In genomic region chr7:148334959-148335577, GRCh38 we compare ENCODE assay signal across 1 cellular context.
TF ChIP-seq lines count a peak whose summit lies in the region.

No MANE protein-coding gene starts in this region.

TF ChIP-seq in GM23338, 12 proteins besides CTCF, POLR2A, EP300 and RAD21 (continued from another document):
- TF ChIP-seq, protein P1, sequence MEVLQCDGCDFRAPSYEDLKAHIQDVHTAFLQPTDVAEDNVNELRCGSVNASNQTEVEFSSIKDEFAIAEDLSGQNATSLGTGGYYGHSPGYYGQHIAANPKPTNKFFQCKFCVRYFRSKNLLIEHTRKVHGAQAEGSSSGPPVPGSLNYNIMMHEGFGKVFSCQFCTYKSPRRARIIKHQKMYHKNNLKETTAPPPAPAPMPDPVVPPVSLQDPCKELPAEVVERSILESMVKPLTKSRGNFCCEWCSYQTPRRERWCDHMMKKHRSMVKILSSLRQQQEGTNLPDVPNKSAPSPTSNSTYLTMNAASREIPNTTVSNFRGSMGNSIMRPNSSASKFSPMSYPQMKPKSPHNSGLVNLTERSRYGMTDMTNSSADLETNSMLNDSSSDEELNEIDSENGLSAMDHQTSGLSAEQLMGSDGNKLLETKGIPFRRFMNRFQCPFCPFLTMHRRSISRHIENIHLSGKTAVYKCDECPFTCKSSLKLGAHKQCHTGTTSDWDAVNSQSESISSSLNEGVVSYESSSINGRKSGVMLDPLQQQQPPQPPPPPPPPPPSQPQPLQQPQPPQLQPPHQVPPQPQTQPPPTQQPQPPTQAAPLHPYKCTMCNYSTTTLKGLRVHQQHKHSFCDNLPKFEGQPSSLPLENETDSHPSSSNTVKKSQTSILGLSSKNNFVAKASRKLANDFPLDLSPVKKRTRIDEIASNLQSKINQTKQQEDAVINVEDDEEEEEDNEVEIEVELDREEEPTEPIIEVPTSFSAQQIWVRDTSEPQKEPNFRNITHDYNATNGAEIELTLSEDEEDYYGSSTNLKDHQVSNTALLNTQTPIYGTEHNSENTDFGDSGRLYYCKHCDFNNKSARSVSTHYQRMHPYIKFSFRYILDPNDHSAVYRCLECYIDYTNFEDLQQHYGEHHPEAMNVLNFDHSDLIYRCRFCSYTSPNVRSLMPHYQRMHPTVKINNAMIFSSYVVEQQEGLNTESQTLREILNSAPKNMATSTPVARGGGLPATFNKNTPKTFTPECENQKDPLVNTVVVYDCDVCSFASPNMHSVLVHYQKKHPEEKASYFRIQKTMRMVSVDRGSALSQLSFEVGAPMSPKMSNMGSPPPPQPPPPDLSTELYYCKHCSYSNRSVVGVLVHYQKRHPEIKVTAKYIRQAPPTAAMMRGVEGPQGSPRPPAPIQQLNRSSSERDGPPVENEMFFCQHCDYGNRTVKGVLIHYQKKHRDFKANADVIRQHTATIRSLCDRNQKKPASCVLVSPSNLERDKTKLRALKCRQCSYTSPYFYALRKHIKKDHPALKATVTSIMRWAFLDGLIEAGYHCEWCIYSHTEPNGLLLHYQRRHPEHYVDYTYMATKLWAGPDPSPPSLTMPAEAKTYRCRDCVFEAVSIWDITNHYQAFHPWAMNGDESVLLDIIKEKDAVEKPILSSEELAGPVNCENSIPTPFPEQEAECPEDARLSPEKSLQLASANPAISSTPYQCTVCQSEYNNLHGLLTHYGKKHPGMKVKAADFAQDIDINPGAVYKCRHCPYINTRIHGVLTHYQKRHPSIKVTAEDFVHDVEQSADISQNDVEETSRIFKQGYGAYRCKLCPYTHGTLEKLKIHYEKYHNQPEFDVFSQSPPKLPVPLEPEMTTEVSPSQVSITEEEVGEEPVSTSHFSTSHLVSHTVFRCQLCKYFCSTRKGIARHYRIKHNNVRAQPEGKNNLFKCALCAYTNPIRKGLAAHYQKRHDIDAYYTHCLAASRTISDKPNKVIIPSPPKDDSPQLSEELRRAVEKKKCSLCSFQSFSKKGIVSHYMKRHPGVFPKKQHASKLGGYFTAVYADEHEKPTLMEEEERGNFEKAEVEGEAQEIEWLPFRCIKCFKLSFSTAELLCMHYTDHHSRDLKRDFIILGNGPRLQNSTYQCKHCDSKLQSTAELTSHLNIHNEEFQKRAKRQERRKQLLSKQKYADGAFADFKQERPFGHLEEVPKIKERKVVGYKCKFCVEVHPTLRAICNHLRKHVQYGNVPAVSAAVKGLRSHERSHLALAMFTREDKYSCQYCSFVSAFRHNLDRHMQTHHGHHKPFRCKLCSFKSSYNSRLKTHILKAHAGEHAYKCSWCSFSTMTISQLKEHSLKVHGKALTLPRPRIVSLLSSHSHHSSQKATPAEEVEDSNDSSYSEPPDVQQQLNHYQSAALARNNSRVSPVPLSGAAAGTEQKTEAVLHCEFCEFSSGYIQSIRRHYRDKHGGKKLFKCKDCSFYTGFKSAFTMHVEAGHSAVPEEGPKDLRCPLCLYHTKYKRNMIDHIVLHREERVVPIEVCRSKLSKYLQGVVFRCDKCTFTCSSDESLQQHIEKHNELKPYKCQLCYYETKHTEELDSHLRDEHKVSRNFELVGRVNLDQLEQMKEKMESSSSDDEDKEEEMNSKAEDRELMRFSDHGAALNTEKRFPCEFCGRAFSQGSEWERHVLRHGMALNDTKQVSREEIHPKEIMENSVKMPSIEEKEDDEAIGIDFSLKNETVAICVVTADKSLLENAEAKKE (CRISPR knock-in tag; IDR thresholded peaks at IDR 0.05) = no peak
- TF ChIP-seq ZNF331 (CRISPR knock-in tag; IDR thresholded peaks at IDR 0.05; ENCODE audit: low read depth) (no peak), STAT1 (IDR thresholded peaks at IDR 0.05; ENCODE audit: unreplicated experiment) (no peak), NANOG (IDR thresholded peaks at IDR 0.05; ENCODE audit: borderline replicate concordance) (no peak), EZH2 (IDR thresholded peaks at IDR 0.05; ENCODE audit: low read depth, unreplicated experiment) (no peak), ZNF114 (CRISPR knock-in tag; IDR thresholded peaks at IDR 0.05) (no peak), EZH2phosphoT487 (IDR thresholded peaks at IDR 0.05; ENCODE audit: unreplicated experiment) (no peak), POLR2AphosphoS5 (IDR thresholded peaks at IDR 0.05; ENCODE audit: low read depth) (no peak), JUNB (IDR thresholded peaks at IDR 0.05; ENCODE audit: unreplicated experiment) (no peak)
- TF ChIP-seq, protein P2, sequence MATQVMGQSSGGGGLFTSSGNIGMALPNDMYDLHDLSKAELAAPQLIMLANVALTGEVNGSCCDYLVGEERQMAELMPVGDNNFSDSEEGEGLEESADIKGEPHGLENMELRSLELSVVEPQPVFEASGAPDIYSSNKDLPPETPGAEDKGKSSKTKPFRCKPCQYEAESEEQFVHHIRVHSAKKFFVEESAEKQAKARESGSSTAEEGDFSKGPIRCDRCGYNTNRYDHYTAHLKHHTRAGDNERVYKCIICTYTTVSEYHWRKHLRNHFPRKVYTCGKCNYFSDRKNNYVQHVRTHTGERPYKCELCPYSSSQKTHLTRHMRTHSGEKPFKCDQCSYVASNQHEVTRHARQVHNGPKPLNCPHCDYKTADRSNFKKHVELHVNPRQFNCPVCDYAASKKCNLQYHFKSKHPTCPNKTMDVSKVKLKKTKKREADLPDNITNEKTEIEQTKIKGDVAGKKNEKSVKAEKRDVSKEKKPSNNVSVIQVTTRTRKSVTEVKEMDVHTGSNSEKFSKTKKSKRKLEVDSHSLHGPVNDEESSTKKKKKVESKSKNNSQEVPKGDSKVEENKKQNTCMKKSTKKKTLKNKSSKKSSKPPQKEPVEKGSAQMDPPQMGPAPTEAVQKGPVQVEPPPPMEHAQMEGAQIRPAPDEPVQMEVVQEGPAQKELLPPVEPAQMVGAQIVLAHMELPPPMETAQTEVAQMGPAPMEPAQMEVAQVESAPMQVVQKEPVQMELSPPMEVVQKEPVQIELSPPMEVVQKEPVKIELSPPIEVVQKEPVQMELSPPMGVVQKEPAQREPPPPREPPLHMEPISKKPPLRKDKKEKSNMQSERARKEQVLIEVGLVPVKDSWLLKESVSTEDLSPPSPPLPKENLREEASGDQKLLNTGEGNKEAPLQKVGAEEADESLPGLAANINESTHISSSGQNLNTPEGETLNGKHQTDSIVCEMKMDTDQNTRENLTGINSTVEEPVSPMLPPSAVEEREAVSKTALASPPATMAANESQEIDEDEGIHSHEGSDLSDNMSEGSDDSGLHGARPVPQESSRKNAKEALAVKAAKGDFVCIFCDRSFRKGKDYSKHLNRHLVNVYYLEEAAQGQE (IDR thresholded peaks at IDR 0.05; ENCODE audit: unreplicated experiment) = no peak
